ENCODE assay signal across 8 cellular contexts in genomic region chrX:72180539-72180938, GRCh38. TPM values are rescaled to one million over a fixed set of nuclear protein-coding genes. Genes with fewer than 3 reads are reported as not detected.
DNase-seq lines count a peak whose midpoint lies in the region; ATAC-seq, FAIRE-seq and TF ChIP-seq lines count a peak whose summit lies in the region.

No MANE protein-coding gene starts in this region.

- H2BK120ac ChIP-seq in IMR-90 (ENCODE audit: low read depth, low read length): 0 out of 2 replicates have a peak overlapping the region, but pooled peaks have one; percentile 11

- H2BK15ac ChIP-seq in IMR-90 (ENCODE audit: low read depth, low read length): no peak overlapping the region

- peak overlapping the region; percentile 56 for H3K4me3 Mint-ChIP-seq in CD4-positive, alpha-beta T cell

- no peak overlapping the region for H3K27ac Mint-ChIP-seq in CD4-positive, alpha-beta T cell

- dilution Hi-C loops in IMR-90 (cut with HindIII; ENCODE audit: low sequenced_read_pairs, unreplicated experiment): no loop called here

- peaks cover 16% of the 10 kb centered on the region for H3K4me1 Mint-ChIP-seq in CD4-positive, alpha-beta T cell (ENCODE audit: low read depth)

- SMC1A ChIA-PET in GM12878 (lab: Charles Lee; ENCODE audit: uncharacterized antibody, unreplicated experiment): interaction anchor here (0.7 to 1.2 kb wide), 2 partner anchors 77 to 159 kb away, joined by 3 to 4 read pairs; no protein-coding TSS in a partner anchor

- no peaks in the 10 kb centered on the region for H3K9me3 Mint-ChIP-seq in CD4-positive, alpha-beta T cell

- peak overlapping the region; percentile 70; the same call in 1 of the 2 replicates for H3K9ac ChIP-seq in IMR-90 (ENCODE audit: low read depth, low read length)
- H3K9ac ChIP-seq in GM12878 (ENCODE audit: control insufficient read depth, insufficient read depth, low read length): peak overlapping the region; percentile 75

- H3K14ac ChIP-seq in IMR-90 (replicated peaks; ENCODE audit: low read depth, low read length): no peak overlapping the region

- in situ Hi-C loops in IMR-90 (cut with MboI; ENCODE audit: low sequenced_read_pairs) (no loop called here), GM12878 (cut with MboI) (no loop called here)

- POLR2A ChIA-PET in CD4-positive, alpha-beta T cell (lab: Charles Lee): interaction anchor here (1.2 to 2.4 kb wide), 8 partner anchors 11 to 1035 kb away, joined by 3 to 33 read pairs (median 4); partner anchors contain the start of genes ERCC6L, NAP1L2, RPS4X and TAF1
- POLR2A ChIA-PET in IMR-90 (lab: Charles Lee; ENCODE audit: unreplicated experiment): no interaction called here
- POLR2A ChIA-PET in GM12878 (lab: Charles Lee): no interaction called here

- H3K4me3 ChIP-seq in IMR-90 (ENCODE audit: insufficient read depth, low read depth, low read length) (no peak overlapping the region), GM12878 (no peak overlapping the region), neuron (ENCODE audit: low read length) (peak overlapping the region; percentile 77)

- H3K4me1 ChIP-seq in IMR-90 (ENCODE audit: control insufficient read depth, insufficient read depth, low read length) (peaks cover 2% of the 10 kb centered on the region), GM12878 (ENCODE audit: control insufficient read depth, insufficient read depth, low read length) (peaks cover 3% of the 10 kb centered on the region; the same call in 1 of the 2 replicates), neuron (ENCODE audit: insufficient read depth, low read length) (peaks cover 15% of the 10 kb centered on the region)

- H3K36me3 ChIP-seq in IMR-90 (ENCODE audit: control insufficient read depth, insufficient read depth, low read length) (no peaks in the 10 kb centered on the region), GM12878 (ENCODE audit: control insufficient read depth in 2 of 2, insufficient read depth in 2 of 2, low read length in 1 of 2) (no peaks in the 10 kb centered on the region), neuron (ENCODE audit: insufficient read depth, low read length) (no peaks in the 10 kb centered on the region)

- ATAC-seq in CD4-positive, alpha-beta T cell (ENCODE audit: poor library complexity): no peak
- ATAC-seq in IMR-90 (ENCODE audit: low read depth) (no peak), GM12878 (no peak)

- no peak for TF ChIP-seq EP300 in GM12878 (IDR thresholded peaks at IDR 0.05; ENCODE audit: borderline replicate concordance in 1 of 2, control insufficient read depth in 1 of 2, low read depth in 2 of 2, low read length in 2 of 2)

- no peak for TF ChIP-seq RAD21 in IMR-90 (IDR thresholded peaks at IDR 0.05; ENCODE audit: low read length)
- TF ChIP-seq RAD21 in GM12878 (IDR thresholded peaks at IDR 0.05; ENCODE audit: insufficient read depth, low read depth, low read length): no peak

- H3K36me3 Mint-ChIP-seq in CD4-positive, alpha-beta T cell (ENCODE audit: low read depth): peaks cover 5% of the 10 kb centered on the region

- H3K27ac ChIP-seq in CD4-positive, alpha-beta T cell (ENCODE audit: low read depth, low read length): no peak overlapping the region
- no peak overlapping the region for H3K27ac ChIP-seq in IMR-90 (ENCODE audit: insufficient read depth, low read length)
- peak overlapping the region; percentile 83 for H3K27ac ChIP-seq in GM12878 (ENCODE audit: control insufficient read depth, insufficient read depth)

- peaks cover 5% of the 10 kb centered on the region; the same call in 1 of the 2 replicates for H3K9me1 ChIP-seq in IMR-90 (ENCODE audit: insufficient read depth, low read length)

- no peak overlapping the region for H2AK5ac ChIP-seq in IMR-90 (ENCODE audit: low read depth, low read length)

- H4K91ac ChIP-seq in IMR-90 (ENCODE audit: insufficient read depth, low read depth, low read length): no peak overlapping the region

- FAIRE-seq in GM12878 (lab: Jason Lieb, UNC): no peak
- no peak for FAIRE-seq in GM19239 (lab: Jason Lieb, UNC)

- TF ChIP-seq POLR2A in IMR-90 (IDR thresholded peaks at IDR 0.05; ENCODE audit: low read depth, low read length): no peak
- no peak for TF ChIP-seq POLR2A in GM12878 (IDR thresholded peaks at IDR 0.05; ENCODE audit: low read depth, low read length)

- no peak overlapping the region for H3K23ac ChIP-seq in IMR-90 (ENCODE audit: low read depth, low read length)

- BruUV-seq in IMR-90 (replicated peaks; lab: Mats Ljungman, UMichigan) (no TSS peak), GM12878 (replicated peaks; lab: Mats Ljungman, UMichigan) (TSS peak; percentile 82)

- no peaks in the 10 kb centered on the region for H3K27me3 Mint-ChIP-seq in CD4-positive, alpha-beta T cell

- H3K4me2 ChIP-seq in IMR-90 (ENCODE audit: low read depth, low read length) (no peak overlapping the region), GM12878 (ENCODE audit: control insufficient read depth, insufficient read depth) (peak overlapping the region; percentile 71)

- H2AK9ac ChIP-seq in IMR-90 (replicated peaks; ENCODE audit: low read depth, low read length, poor library complexity): no peak overlapping the region

- H3K56ac ChIP-seq in IMR-90 (ENCODE audit: extremely low read depth, insufficient read depth, low read length): no peak overlapping the region

- no peak for TF ChIP-seq CTCF in CD4-positive, alpha-beta T cell (IDR thresholded peaks at IDR 0.05)
- TF ChIP-seq CTCF in IMR-90 (conservative IDR thresholded peaks at IDR 0.05; ENCODE audit: low read depth, low read length) (no peak), GM12878 (IDR thresholded peaks at IDR 0.05 in 2 of 3, conservative IDR thresholded peaks at IDR 0.05 in 1 of 3; ENCODE audit: control insufficient read depth in 2 of 3, extremely low read depth in 1 of 3, insufficient read depth in 1 of 3, low read depth in 3 of 3, low read length in 3 of 3) (no peak)

- RAD21 ChIA-PET in GM12878 (lab: Charles Lee; ENCODE audit: unreplicated experiment): interaction anchor here (1.0 to 1.3 kb wide), 2 partner anchors 58 to 97 kb away, joined by 3 read pairs; partner anchors contain the start of genes ERCC6L and RPS4X

- no peaks in the 10 kb centered on the region for H4K20me1 ChIP-seq in IMR-90 (ENCODE audit: insufficient read depth, low read length)
- no peaks in the 10 kb centered on the region for H4K20me1 ChIP-seq in GM12878 (ENCODE audit: control insufficient read depth, insufficient read depth)

- CTCF ChIA-PET in CD4-positive, alpha-beta T cell (lab: Charles Lee): interaction anchor here (1.7 kb wide), 1 partner anchor 54 kb away, joined by 5 read pairs; no protein-coding TSS in a partner anchor
- CTCF ChIA-PET in IMR-90 (lab: Yijun Ruan, JAX) (no interaction called here), GM12878 (lab: Yijun Ruan, JAX) (interaction anchor here (0.6 kb wide), 1 partner anchor 13 kb away, joined by 3 read pairs; no protein-coding TSS in a partner anchor)

- DNase-seq in CD4-positive, alpha-beta T cell: no peak
- DNase-seq in IMR-90 (no peak), GM12878 (ENCODE audit: low read depth, low spot score) (no peak), Ammon's horn (ENCODE audit: low spot score) (no peak), NCI-H1105 (lab: John Stamatoyannopoulos, UW) (no peak), GM19239 (ENCODE audit: insufficient read length, low spot score) (no peak)
- DNase-seq in central memory CD4-positive, alpha-beta T cell: no peak

- H4K8ac ChIP-seq in IMR-90 (ENCODE audit: low read depth in 2 of 2, low read length in 2 of 2): peak overlapping the region; percentile 92 to 93

- peak overlapping the region; percentile 55 for H4K5ac ChIP-seq in IMR-90 (ENCODE audit: low read depth, low read length)

- peak overlapping the region; percentile 22; the same call in 1 of the 2 replicates for H3K4ac ChIP-seq in IMR-90 (ENCODE audit: low read depth, low read length)

- H3K27me3 ChIP-seq in CD4-positive, alpha-beta T cell (ENCODE audit: control insufficient read depth, insufficient read depth, low read length): no peaks in the 10 kb centered on the region
- H3K27me3 ChIP-seq in IMR-90 (ENCODE audit: control insufficient read depth, insufficient read depth, low read length): peaks cover 7% of the 10 kb centered on the region; the same call in 1 of the 2 replicates
- H3K27me3 ChIP-seq in GM12878 (replicated peaks in 1 of 2; ENCODE audit: control insufficient read depth in 2 of 2, insufficient read depth in 2 of 2, low read length in 1 of 2): no peaks in the 10 kb centered on the region
- no peaks in the 10 kb centered on the region for H3K27me3 ChIP-seq in neuron (ENCODE audit: insufficient read depth, low read length)

- H3K79me1 ChIP-seq in IMR-90 (ENCODE audit: low read depth in 1 of 2, low read length in 2 of 2): peaks cover 8 to 21% of the 10 kb centered on the region in 2 experiments

- no peak overlapping the region for H2BK20ac ChIP-seq in IMR-90 (ENCODE audit: low read depth, low read length)

- no peaks in the 10 kb centered on the region for H3K9me3 ChIP-seq in CD4-positive, alpha-beta T cell (ENCODE audit: control insufficient read depth, low read length)
- H3K9me3 ChIP-seq in IMR-90 (ENCODE audit: control insufficient read depth, insufficient read depth, low read length) (no peaks in the 10 kb centered on the region), GM12878 (replicated peaks; ENCODE audit: control insufficient read depth, insufficient read depth, low read length) (no peaks in the 10 kb centered on the region), neuron (ENCODE audit: low read length) (no peaks in the 10 kb centered on the region)

- H3K79me2 ChIP-seq in GM12878 (ENCODE audit: control insufficient read depth, insufficient read depth, low read length): peaks cover 9% of the 10 kb centered on the region

- H2BK5ac ChIP-seq in IMR-90 (ENCODE audit: low read depth, low read length, poor library complexity, severe bottlenecking): no peak overlapping the region

- intact Hi-C loops in CD4-positive, alpha-beta T cell (cut with DNase I, micrococcal nuclease): loop anchor here (2.0 to 10.0 kb wide), 4 partner anchors 58 to 1764 kb away; partner anchors contain the start of genes RPS4X (in 2 of the 2) and ERCC6L (in 1 of the 2)
- intact Hi-C loops in IMR-90 (cut with micrococcal nuclease): loop anchor here (2.0 kb wide), 1 partner anchor 162 kb away; no protein-coding TSS in a partner anchor
- intact Hi-C loops in GM12878 (cut with micrococcal nuclease; ENCODE audit: unreplicated experiment): loop anchor here (2.0 to 5.0 kb wide), 2 partner anchors 38 to 53 kb away; no protein-coding TSS in a partner anchor

- H2AFZ ChIP-seq in IMR-90 (replicated peaks; ENCODE audit: low read length, poor library complexity) (no peak overlapping the region), GM12878 (ENCODE audit: control insufficient read depth, low read depth, low read length) (peak overlapping the region; percentile 75), neuron (ENCODE audit: low read depth, low read length) (no peak overlapping the region)

- 80% methylated on average over 1 of the region's 1 CpG; no CpG with 5 or more reads in 1 of the 2 experiments for WGBS in IMR-90 (ENCODE audit: extremely low coverage in 2 of 2, insufficient read length in 1 of 2), 2 experiments
- WGBS in GM12878 (ENCODE audit: insufficient coverage, insufficient replicate concordance, low lambda C conversion rate, missing lambda C conversion rate): 32% methylated on average over 1 of the region's 1 CpG

- no peak overlapping the region for H3K18ac ChIP-seq in IMR-90 (ENCODE audit: low read depth, low read length)

RNA-seq across cellular contexts. Expression of gene PIN4, which starts 1.0 kb away (rescaled TPM):
- 1 to 10 TPM in 1 of 2 experiments, under 1 TPM in 1; 0.92 to 1.2 TPM for total RNA-seq in CD4-positive, alpha-beta T cell
- total RNA-seq in IMR-90 (2012; rRNA removed) (2.2 and 6.1 TPM in 2 replicates), GM12878 (2014; rRNA removed) (10.8 and 14.1 TPM in 2 replicates), GM12878 (2014; rRNA removed; fragmentation: Illumina TruSeq; extraction: Trizol) (31.1 and 32.7 TPM in 2 replicates), GM12878 (2021) (6.4 and 8.2 TPM in 2 replicates)
- polyA plus RNA-seq in IMR-90 (2012; rRNA removed) (18.2 and 20.9 TPM in 2 replicates), GM12878 (2011; rRNA removed) (14.6 and 25.1 TPM in 2 replicates), GM12878 (2014; fragmentation: Illumina TruSeq; extraction: Trizol) (31.7 and 46.4 TPM in 2 replicates), GM12878 (2014; fragmentation: Nextera tagmentation; extraction: Ambion mirVana) (10 to 100 TPM; 46.5 to 53.6 TPM), GM12878 (2014; rRNA removed) (30.0 and 53.4 TPM in 2 replicates), GM12878 (2016; fragmentation: Nextera tagmentation; extraction: Ambion mirVana) (10 to 100 TPM; 36.1 to 44.9 TPM)
- 1.7 and 2.7 TPM in 2 replicates for polyA plus RNA-seq in IMR-90 (2012; cell fraction: cytosol; rRNA removed)
- polyA plus RNA-seq in IMR-90 (2012; cell fraction: nucleus; rRNA removed; ENCODE audit: low replicate concordance): 0.45 and 4.8 TPM in 2 replicates
- total RNA-seq in GM12878 (2013; cell fraction: nucleolus; rRNA removed): 17.9 and 19.4 TPM in 2 replicates
- polyA plus RNA-seq in GM12878 (2011; ENCODE audit: low read depth): 14.4 TPM
- polyA plus RNA-seq in GM12878 (2011; cell fraction: cytosol; rRNA removed): 3.1 and 7.0 TPM in 2 replicates
- 6.4 and 10.2 TPM in 2 replicates for polyA plus RNA-seq in GM12878 (2011; cell fraction: nucleus; rRNA removed)
- 12.6 and 22.5 TPM in 2 replicates for polyA plus RNA-seq in GM12878 (2012)
- polyA minus RNA-seq in GM12878 (2011; rRNA and poly(A)+ RNA removed): 3.1 and 4.0 TPM in 2 replicates
- polyA minus RNA-seq in GM12878 (2011; cell fraction: cytosol; rRNA and poly(A)+ RNA removed): 2.7 and 3.5 TPM in 2 replicates
- 1.9 and 4.2 TPM in 2 replicates for polyA minus RNA-seq in GM12878 (2011; cell fraction: nucleus; rRNA and poly(A)+ RNA removed)

RNA-seq across cellular contexts. Expression of gene RTL5, which starts 48.8 kb away (rescaled TPM):
- total RNA-seq in CD4-positive, alpha-beta T cell: 1 to 10 TPM; 1.1 to 1.2 TPM
- total RNA-seq in IMR-90 (2012; rRNA removed) (0.56 and 0.90 TPM in 2 replicates), GM12878 (2014; rRNA removed) (under 0.01 and 0.11 TPM in 2 replicates), GM12878 (2014; rRNA removed; fragmentation: Illumina TruSeq; extraction: Trizol) (not detected in 2 replicates), GM12878 (2021) (0.05 and 0.10 TPM in 2 replicates)
- polyA plus RNA-seq in IMR-90 (2012; rRNA removed) (1.9 and 2.5 TPM in 2 replicates), GM12878 (2011; rRNA removed) (not detected in 2 replicates), GM12878 (2014; fragmentation: Illumina TruSeq; extraction: Trizol) (0.01 TPM in 1 of 2 replicates, not detected in the other), GM12878 (2014; fragmentation: Nextera tagmentation; extraction: Ambion mirVana) (not detected), GM12878 (2014; rRNA removed) (0.03 and 0.05 TPM in 2 replicates), GM12878 (2016; fragmentation: Nextera tagmentation; extraction: Ambion mirVana) (under 1 TPM in 1 of 2 experiments, not detected in 1; 0.08 TPM)
- polyA plus RNA-seq in IMR-90 (2012; cell fraction: cytosol; rRNA removed): 1.2 and 1.6 TPM in 2 replicates
- 4.5 and 6.5 TPM in 2 replicates for polyA plus RNA-seq in IMR-90 (2012; cell fraction: nucleus; rRNA removed; ENCODE audit: low replicate concordance)
- total RNA-seq in GM12878 (2013; cell fraction: nucleolus; rRNA removed): not detected in 2 replicates
- 0.25 TPM for polyA plus RNA-seq in GM12878 (2011; ENCODE audit: low read depth)
- not detected in 2 replicates for polyA plus RNA-seq in GM12878 (2011; cell fraction: cytosol; rRNA removed)
- 0.06 and 0.15 TPM in 2 replicates for polyA plus RNA-seq in GM12878 (2011; cell fraction: nucleus; rRNA removed)
- 0.28 and 0.34 TPM in 2 replicates for polyA plus RNA-seq in GM12878 (2012)
- not detected in 2 replicates for polyA minus RNA-seq in GM12878 (2011; rRNA and poly(A)+ RNA removed)
- polyA minus RNA-seq in GM12878 (2011; cell fraction: cytosol; rRNA and poly(A)+ RNA removed): not detected in 2 replicates
- not detected in 2 replicates for polyA minus RNA-seq in GM12878 (2011; cell fraction: nucleus; rRNA and poly(A)+ RNA removed)

RNA-seq across cellular contexts. Expression of gene ERCC6L, which starts 58.3 kb away (rescaled TPM):
- total RNA-seq in CD4-positive, alpha-beta T cell: under 1 TPM in 1 of 2 experiments, not detected in 1; 0.08 TPM
- total RNA-seq in IMR-90 (2012; rRNA removed) (5.4 and 8.1 TPM in 2 replicates), GM12878 (2014; rRNA removed) (6.5 and 6.6 TPM in 2 replicates), GM12878 (2014; rRNA removed; fragmentation: Illumina TruSeq; extraction: Trizol) (11.1 and 12.3 TPM in 2 replicates), GM12878 (2021) (8.0 and 8.8 TPM in 2 replicates)
- polyA plus RNA-seq in IMR-90 (2012; rRNA removed) (1.8 and 2.3 TPM in 2 replicates), GM12878 (2011; rRNA removed) (6.6 and 10.6 TPM in 2 replicates), GM12878 (2014; fragmentation: Illumina TruSeq; extraction: Trizol) (10.4 and 12.3 TPM in 2 replicates), GM12878 (2014; fragmentation: Nextera tagmentation; extraction: Ambion mirVana) (1 to 10 TPM; 4.7 to 5.6 TPM), GM12878 (2014; rRNA removed) (4.6 and 5.6 TPM in 2 replicates), GM12878 (2016; fragmentation: Nextera tagmentation; extraction: Ambion mirVana) (10 to 100 TPM; 11.0 to 13.1 TPM)
- polyA plus RNA-seq in IMR-90 (2012; cell fraction: cytosol; rRNA removed): 0.15 and 0.24 TPM in 2 replicates
- polyA plus RNA-seq in IMR-90 (2012; cell fraction: nucleus; rRNA removed; ENCODE audit: low replicate concordance): 0.05 and 0.41 TPM in 2 replicates
- 3.8 and 4.3 TPM in 2 replicates for total RNA-seq in GM12878 (2013; cell fraction: nucleolus; rRNA removed)
- polyA plus RNA-seq in GM12878 (2011; ENCODE audit: low read depth): 1.9 TPM
- 2.1 and 2.4 TPM in 2 replicates for polyA plus RNA-seq in GM12878 (2011; cell fraction: cytosol; rRNA removed)
- polyA plus RNA-seq in GM12878 (2011; cell fraction: nucleus; rRNA removed): 3.3 and 4.1 TPM in 2 replicates
- polyA plus RNA-seq in GM12878 (2012): 2.8 and 3.9 TPM in 2 replicates
- polyA minus RNA-seq in GM12878 (2011; rRNA and poly(A)+ RNA removed): 6.0 and 9.0 TPM in 2 replicates
- 2.8 and 4.8 TPM in 2 replicates for polyA minus RNA-seq in GM12878 (2011; cell fraction: cytosol; rRNA and poly(A)+ RNA removed)
- 2.5 and 3.2 TPM in 2 replicates for polyA minus RNA-seq in GM12878 (2011; cell fraction: nucleus; rRNA and poly(A)+ RNA removed)
